11 cellular contexts compared by ENCODE assay signal in the genomic region with DNA sequence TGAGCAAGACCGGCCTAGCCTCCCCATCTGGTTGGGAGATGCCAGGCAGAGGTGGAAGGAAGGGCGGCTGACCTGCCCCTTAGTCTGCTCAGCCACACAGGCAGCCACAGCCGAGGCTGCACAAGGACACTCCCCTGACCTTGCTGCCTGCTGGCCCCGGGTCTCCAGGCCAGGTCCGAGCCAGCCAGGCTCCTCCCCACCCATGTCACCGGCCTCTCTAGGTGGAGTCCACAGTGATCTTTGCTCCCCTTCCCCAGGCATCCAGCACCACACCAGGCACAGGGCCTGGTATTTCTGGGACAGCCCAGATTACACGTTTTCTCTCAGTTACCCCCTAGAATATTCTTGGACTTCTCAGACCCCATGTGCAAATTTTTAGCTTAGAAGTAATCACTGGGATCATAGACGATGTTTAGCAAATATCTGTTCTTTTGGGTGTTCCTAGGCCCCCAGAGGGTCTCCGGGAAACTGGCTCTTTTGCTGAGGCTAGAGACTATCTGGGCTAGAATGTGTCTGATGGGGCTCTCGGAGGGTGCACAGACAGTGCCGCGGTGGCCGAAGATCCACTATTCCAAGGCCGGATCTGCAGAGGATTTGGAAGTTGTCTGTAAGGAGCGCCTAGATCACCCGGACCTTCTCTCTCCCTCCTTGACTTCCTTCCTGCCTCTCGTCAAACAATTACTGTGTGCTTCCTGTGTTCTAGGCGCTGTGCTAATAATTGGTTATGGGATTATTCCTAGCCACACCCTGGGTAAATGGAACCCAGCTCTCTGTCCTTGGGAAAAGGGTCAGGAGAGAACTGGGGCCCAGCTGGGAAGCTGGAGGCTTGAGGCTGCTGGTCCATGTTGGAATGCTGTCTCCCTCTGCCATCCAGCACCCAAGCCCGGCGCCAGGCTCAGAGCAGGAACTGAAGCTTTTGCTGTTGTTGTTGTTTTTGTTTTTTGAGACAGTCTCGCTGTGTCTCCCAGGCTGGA. TPM values are rescaled to one million over a fixed set of nuclear protein-coding genes. Genes with fewer than 3 reads are reported as not detected.
DNase-seq lines count a peak whose midpoint lies in the region; ATAC-seq, FAIRE-seq and TF ChIP-seq lines count a peak whose summit lies in the region.
"Had no signal": no experiment of that assay in that cellular context is flagged by ENCODE, and none has a peak within 500 bp of the region (broad histone marks: within the 10 kb centered on the region; RNA-seq: fewer than 3 reads in every experiment).

No MANE protein-coding gene starts in this region.

- peak overlapping the region in 1 of 2 donors; percentile 80 for H3K9ac ChIP-seq in liver (ENCODE audit: low read depth in 1 of 2, low read length in 2 of 2)

- H3K4me1 Mint-ChIP-seq in activated T-cell treated with anti-CD3 and anti-CD28 coated beads, Interleukin-2, amount 50 U/mL, for 24 hours (ENCODE audit: low read depth), result peaks cover 50% of the 10 kb centered on the region
- peaks cover 27% of the 10 kb centered on the region for H3K4me1 Mint-ChIP-seq in activated CD8-positive, alpha-beta T cell treated with anti-CD3 and anti-CD28 coated beads, Interleukin-2, amount 10 ng/mL, durations not matched to agents 7 days and 5 days (ENCODE audit: low read depth)

- POLR2A ChIA-PET in activated CD8-positive, alpha-beta T cell treated with anti-CD3 and anti-CD28 coated beads, Interleukin-2, amount 10 ng/mL, durations not matched to agents 7 days and 5 days (lab: Charles Lee), result no interaction called here

- peaks cover 54% of the 10 kb centered on the region for H3K36me3 Mint-ChIP-seq in activated T-cell treated with anti-CD3 and anti-CD28 coated beads, Interleukin-2, amount 50 U/mL, for 24 hours (ENCODE audit: low read depth)
- peaks cover 30% of the 10 kb centered on the region for H3K36me3 Mint-ChIP-seq in activated CD8-positive, alpha-beta T cell treated with anti-CD3 and anti-CD28 coated beads, Interleukin-2, amount 10 ng/mL, durations not matched to agents 7 days and 5 days (ENCODE audit: low read depth)

- no peak for FAIRE-seq in HTR-8/SVneo (lab: Jason Lieb, UNC)

- WGBS in liver, result 63% methylated on average over 21 of the region's 21 CpGs
- WGBS in suprapubic skin, result 83% methylated on average over 20 of the region's 21 CpGs

- ATAC-seq in activated CD8-positive, alpha-beta T cell treated with anti-CD3 and anti-CD28 coated beads, Interleukin-2, amount 10 ng/mL, durations not matched to agents 7 days and 5 days, result no peak
- no peak for ATAC-seq in GM21576 (IDR thresholded peaks at IDR 0.05; ENCODE audit: unreplicated experiment)

- H3K27ac ChIP-seq in liver (ENCODE audit: low read depth in 1 of 2, low read length in 2 of 2) (peak overlapping the region; percentile 30 to 53), suprapubic skin (peak overlapping the region; percentile 11)
- H3K27ac ChIP-seq: brain microvascular endothelial cell had no signal

- no peaks in the 10 kb centered on the region for H3K27me3 Mint-ChIP-seq in activated T-cell treated with anti-CD3 and anti-CD28 coated beads, Interleukin-2, amount 50 U/mL, for 24 hours
- no peaks in the 10 kb centered on the region for H3K27me3 Mint-ChIP-seq in activated CD8-positive, alpha-beta T cell treated with anti-CD3 and anti-CD28 coated beads, Interleukin-2, amount 10 ng/mL, durations not matched to agents 7 days and 5 days (ENCODE audit: low read depth)

- H3K9me3 Mint-ChIP-seq in activated T-cell treated with anti-CD3 and anti-CD28 coated beads, Interleukin-2, amount 50 U/mL, for 24 hours, result no peaks in the 10 kb centered on the region
- H3K9me3 Mint-ChIP-seq in activated CD8-positive, alpha-beta T cell treated with anti-CD3 and anti-CD28 coated beads, Interleukin-2, amount 10 ng/mL, durations not matched to agents 7 days and 5 days (ENCODE audit: insufficient read depth), result no peaks in the 10 kb centered on the region

- H3K4me1 ChIP-seq in liver (ENCODE audit: control insufficient read depth in 4 of 4, insufficient read depth in 4 of 4, low read length in 3 of 4) (peaks cover 24 to 66% (median 52%) of the 10 kb centered on the region in 4 donors), suprapubic skin (peaks cover 66% of the 10 kb centered on the region)

- H3K9me3 ChIP-seq in liver (ENCODE audit: control insufficient read depth in 4 of 4, low read length in 3 of 4) (no peaks in the 10 kb centered on the region), suprapubic skin (no peaks in the 10 kb centered on the region)

- H3K27me3 ChIP-seq in liver (ENCODE audit: control insufficient read depth in 4 of 4, insufficient read depth in 4 of 4, low read length in 3 of 4) (no peaks in the 10 kb centered on the region), suprapubic skin (no peaks in the 10 kb centered on the region)
- H3K27me3 ChIP-seq: brain microvascular endothelial cell had no signal

- TF ChIP-seq POLR2A in suprapubic skin (IDR thresholded peaks at IDR 0.05), result no peak

- no peak overlapping the region for H3K4me3 ChIP-seq in liver (ENCODE audit: low read depth in 1 of 3, low read length in 3 of 3)
- H3K4me3 ChIP-seq in suprapubic skin, result no peak overlapping the region

- CTCF ChIA-PET in activated CD8-positive, alpha-beta T cell treated with anti-CD3 and anti-CD28 coated beads, Interleukin-2, amount 10 ng/mL, durations not matched to agents 7 days and 5 days (lab: Charles Lee), result no interaction called here

- peak; percentile 47 to 50 for TF ChIP-seq RAD21 in liver (IDR thresholded peaks at IDR 0.05)

- peak overlapping the region; percentile 83 for H3K27ac Mint-ChIP-seq in activated T-cell treated with anti-CD3 and anti-CD28 coated beads, Interleukin-2, amount 50 U/mL, for 24 hours
- peak overlapping the region; percentile 87 for H3K27ac Mint-ChIP-seq in activated CD8-positive, alpha-beta T cell treated with anti-CD3 and anti-CD28 coated beads, Interleukin-2, amount 10 ng/mL, durations not matched to agents 7 days and 5 days

- H3K36me3 ChIP-seq in liver (ENCODE audit: control insufficient read depth in 4 of 4, insufficient read depth in 3 of 4, low read depth in 1 of 4, low read length in 3 of 4) (peaks cover 0 to 4% (median 1%) of the 10 kb centered on the region in 4 donors), suprapubic skin (no peaks in the 10 kb centered on the region)
- H3K36me3 ChIP-seq: brain microvascular endothelial cell had no signal

- TF ChIP-seq EP300 in suprapubic skin (IDR thresholded peaks at IDR 0.05), result no peak

- DNase-seq in activated T-cell treated with anti-CD3 and anti-CD28 coated beads, Interleukin-2, amount 50 U/mL, for 24 hours, result no peak
- DNase-seq in activated T-cell treated with anti-CD3 and anti-CD28 coated beads, Interleukin-2, amount 50 U/mL, for 48 hours, result no peak
- no peak for DNase-seq in activated CD8-positive, alpha-beta T cell treated with anti-CD3 and anti-CD28 coated beads, Interleukin-2, amount 10 ng/mL, durations not matched to agents 7 days and 5 days
- DNase-seq in suprapubic skin (ENCODE audit: low spot score in 2 of 2) (no peak), putamen (ENCODE audit: low spot score) (no peak), HTR-8/SVneo (ENCODE audit: insufficient read length, low spot score) (no peak)
- DNase-seq: brain microvascular endothelial cell, Karpas-422, mesendoderm had no signal

- TF ChIP-seq CTCF in liver (IDR thresholded peaks at IDR 0.05; ENCODE audit: low read depth, low read length, missing input control) (no peak), suprapubic skin (IDR thresholded peaks at IDR 0.05) (no peak)

- no peak overlapping the region for H3K4me3 Mint-ChIP-seq in activated T-cell treated with anti-CD3 and anti-CD28 coated beads, Interleukin-2, amount 50 U/mL, for 24 hours
- H3K4me3 Mint-ChIP-seq in activated CD8-positive, alpha-beta T cell treated with anti-CD3 and anti-CD28 coated beads, Interleukin-2, amount 10 ng/mL, durations not matched to agents 7 days and 5 days, result no peak overlapping the region

TF ChIP-seq in liver, 16 proteins besides CTCF, POLR2A, EP300 and RAD21 (continues in another document):
- TF ChIP-seq, protein P1, sequence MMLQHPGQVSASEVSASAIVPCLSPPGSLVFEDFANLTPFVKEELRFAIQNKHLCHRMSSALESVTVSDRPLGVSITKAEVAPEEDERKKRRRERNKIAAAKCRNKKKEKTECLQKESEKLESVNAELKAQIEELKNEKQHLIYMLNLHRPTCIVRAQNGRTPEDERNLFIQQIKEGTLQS (IDR thresholded peaks at IDR 0.05), result no peak
- peak; percentile 44 for TF ChIP-seq YY1 (IDR thresholded peaks at IDR 0.05)
- TF ChIP-seq JUND (IDR thresholded peaks at IDR 0.05), result peak in 1 of 2 donors; percentile 45
- TF ChIP-seq RXRA (IDR thresholded peaks at IDR 0.05), result peak; percentile 87
- TF ChIP-seq, protein P2, sequence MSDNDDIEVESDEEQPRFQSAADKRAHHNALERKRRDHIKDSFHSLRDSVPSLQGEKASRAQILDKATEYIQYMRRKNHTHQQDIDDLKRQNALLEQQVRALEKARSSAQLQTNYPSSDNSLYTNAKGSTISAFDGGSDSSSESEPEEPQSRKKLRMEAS (IDR thresholded peaks at IDR 0.05), result peak; percentile 46
- peak; percentile 84 for TF ChIP-seq SP1 (IDR thresholded peaks at IDR 0.05)
- TF ChIP-seq, protein P3, sequence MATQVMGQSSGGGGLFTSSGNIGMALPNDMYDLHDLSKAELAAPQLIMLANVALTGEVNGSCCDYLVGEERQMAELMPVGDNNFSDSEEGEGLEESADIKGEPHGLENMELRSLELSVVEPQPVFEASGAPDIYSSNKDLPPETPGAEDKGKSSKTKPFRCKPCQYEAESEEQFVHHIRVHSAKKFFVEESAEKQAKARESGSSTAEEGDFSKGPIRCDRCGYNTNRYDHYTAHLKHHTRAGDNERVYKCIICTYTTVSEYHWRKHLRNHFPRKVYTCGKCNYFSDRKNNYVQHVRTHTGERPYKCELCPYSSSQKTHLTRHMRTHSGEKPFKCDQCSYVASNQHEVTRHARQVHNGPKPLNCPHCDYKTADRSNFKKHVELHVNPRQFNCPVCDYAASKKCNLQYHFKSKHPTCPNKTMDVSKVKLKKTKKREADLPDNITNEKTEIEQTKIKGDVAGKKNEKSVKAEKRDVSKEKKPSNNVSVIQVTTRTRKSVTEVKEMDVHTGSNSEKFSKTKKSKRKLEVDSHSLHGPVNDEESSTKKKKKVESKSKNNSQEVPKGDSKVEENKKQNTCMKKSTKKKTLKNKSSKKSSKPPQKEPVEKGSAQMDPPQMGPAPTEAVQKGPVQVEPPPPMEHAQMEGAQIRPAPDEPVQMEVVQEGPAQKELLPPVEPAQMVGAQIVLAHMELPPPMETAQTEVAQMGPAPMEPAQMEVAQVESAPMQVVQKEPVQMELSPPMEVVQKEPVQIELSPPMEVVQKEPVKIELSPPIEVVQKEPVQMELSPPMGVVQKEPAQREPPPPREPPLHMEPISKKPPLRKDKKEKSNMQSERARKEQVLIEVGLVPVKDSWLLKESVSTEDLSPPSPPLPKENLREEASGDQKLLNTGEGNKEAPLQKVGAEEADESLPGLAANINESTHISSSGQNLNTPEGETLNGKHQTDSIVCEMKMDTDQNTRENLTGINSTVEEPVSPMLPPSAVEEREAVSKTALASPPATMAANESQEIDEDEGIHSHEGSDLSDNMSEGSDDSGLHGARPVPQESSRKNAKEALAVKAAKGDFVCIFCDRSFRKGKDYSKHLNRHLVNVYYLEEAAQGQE (IDR thresholded peaks at IDR 0.05), result peak; percentile 51

RNA-seq across cellular contexts. Expression of a gene that starts 46.9 kb away (rescaled TPM):
- 10 to 100 TPM; 54.4 to 54.6 TPM for total RNA-seq in activated CD8-positive, alpha-beta T cell treated with anti-CD3 and anti-CD28 coated beads, Interleukin-2, amount 10 ng/mL, durations not matched to agents 7 days and 5 days
- total RNA-seq in liver, result 10 to 100 TPM; 45.3 to 75.8 TPM
- polyA plus RNA-seq in liver, result 10 to 100 TPM in 1 of 2 donors, 1 to 10 TPM in 1; 8.3 to 50.9 TPM
- total RNA-seq in suprapubic skin, result 10 to 100 TPM; 16.5 to 76.6 (median 40.8) TPM
